Comparison of ENCODE assay signal across 16 cellular contexts in the genomic region with DNA sequence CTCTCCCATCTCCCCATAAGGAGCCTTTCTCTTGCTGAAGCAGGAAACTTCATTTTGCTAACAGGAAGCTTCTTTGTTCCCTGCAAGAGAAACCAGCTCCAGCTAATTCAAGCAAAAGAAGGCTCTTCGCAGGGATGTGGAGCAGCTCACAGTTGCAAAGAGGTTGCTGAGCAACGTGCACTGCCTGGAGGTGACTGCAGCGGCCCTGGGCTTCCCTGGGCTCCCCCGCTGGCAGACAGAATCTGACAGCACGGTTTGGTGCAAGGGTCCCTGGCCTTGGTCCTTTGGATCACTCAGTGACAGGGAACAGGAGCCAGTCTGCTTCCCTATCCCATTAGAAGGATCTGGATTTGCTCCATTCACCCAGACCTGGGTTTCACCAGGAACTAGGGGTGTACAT. TPM values are rescaled to one million over a fixed set of nuclear protein-coding genes. Genes with fewer than 3 reads are reported as not detected.
DNase-seq lines count a peak whose midpoint lies in the region; ATAC-seq, FAIRE-seq and TF ChIP-seq lines count a peak whose summit lies in the region.
"Had no signal": no experiment of that assay in that cellular context is flagged by ENCODE, and none has a peak within 500 bp of the region (broad histone marks: within the 10 kb centered on the region; RNA-seq: fewer than 3 reads in every experiment).

No MANE protein-coding gene starts in this region.

- DNase-seq in right lobe of liver = peak in 2 of 3 donors; percentile 16 to 33
- DNase-seq in HepG2 (ENCODE audit: low spot score) = no peak
- DNase-seq in cerebellar cortex (ENCODE audit: low spot score) = peak; percentile 11
- DNase-seq in midbrain (lab: John Stamatoyannopoulos, UW) = peak; percentile 18
- peak; percentile 15 for DNase-seq in ureter (ENCODE audit: low spot score)
- DNase-seq in frontal cortex (ENCODE audit: low spot score in 2 of 2) = no peak
- DNase-seq: IMR-90, NCI-H1436 treated with DMSO at 0.1 percent for 48 hours, RPMI8226 had no signal

- POLR2A ChIA-PET in HepG2 (lab: Yijun Ruan, JAX) = no interaction called here

- H2AFZ ChIP-seq in HepG2 (ENCODE audit: low read length) = no peak overlapping the region
- H2AFZ ChIP-seq: parathyroid adenoma had no signal

- WGBS in right lobe of liver (ENCODE audit: insufficient coverage, low coverage, low lambda C conversion rate, missing lambda C conversion rate) = 17% methylated on average over 3 of the region's 5 CpGs
- WGBS in HepG2 (ENCODE audit: low lambda C conversion rate) = 14% methylated on average over 4 of the region's 5 CpGs

- no peaks in the 10 kb centered on the region for H3K79me2 ChIP-seq in HepG2 (ENCODE audit: insufficient read depth, low read length)
- H3K79me2 ChIP-seq: parathyroid adenoma had no signal

- no peak overlapping the region for H3K4me2 ChIP-seq in HepG2 (ENCODE audit: low read depth, low read length)

- no peak overlapping the region for H3K9ac ChIP-seq in HepG2 (ENCODE audit: insufficient read depth, low read depth, low read length)
- H3K9ac ChIP-seq: parathyroid adenoma had no signal

- H3K4me3 ChIP-seq in right lobe of liver = no peak overlapping the region
- H3K4me3 ChIP-seq in HepG2 (replicated peaks in 1 of 3; ENCODE audit: insufficient read depth in 1 of 3, low read depth in 2 of 3, low read length in 3 of 3) = no peak overlapping the region
- H3K4me3 ChIP-seq: breast epithelium, lung, uterus had no signal

- H3K4me1 ChIP-seq in right lobe of liver (no peaks in the 10 kb centered on the region), HepG2 (ENCODE audit: insufficient read depth, low read length) (no peaks in the 10 kb centered on the region)
- H3K4me1 ChIP-seq: breast epithelium, parathyroid adenoma, uterus had no signal

- CTCF ChIA-PET in HepG2 (lab: Yijun Ruan, JAX; ENCODE audit: low intra/inter-chr PET ratio, low total read pairs) = no interaction called here

- H3K36me3 ChIP-seq in right lobe of liver = no peaks in the 10 kb centered on the region
- H3K36me3 ChIP-seq in HepG2 (replicated peaks in 1 of 2; ENCODE audit: control insufficient read depth in 1 of 2, insufficient read depth in 2 of 2, low read length in 2 of 2) = no peaks in the 10 kb centered on the region
- H3K36me3 ChIP-seq: breast epithelium, uterus had no signal

- no TSS peak for BruUV-seq in HepG2 (replicated peaks; lab: Mats Ljungman, UMichigan)

- no peaks in the 10 kb centered on the region for H4K20me1 ChIP-seq in HepG2 (ENCODE audit: insufficient read depth, low read length)

- TF ChIP-seq POLR2A in right lobe of liver (IDR thresholded peaks at IDR 0.05) (no peak), HepG2 (IDR thresholded peaks at IDR 0.05; ENCODE audit: insufficient read depth in 1 of 2, low read depth in 2 of 2, low read length in 2 of 2) (no peak)

- ATAC-seq in right lobe of liver (no peak), HepG2 (no peak; the same call in 2 of the 3 replicates), HG03196 (IDR thresholded peaks at IDR 0.05; ENCODE audit: unreplicated experiment) (no peak), HG03378 (IDR thresholded peaks at IDR 0.05; ENCODE audit: unreplicated experiment) (no peak)

- in situ Hi-C loops in HepG2 (cut with HindIII; ENCODE audit: extremely low pct_ligation_motif_present, low pct_unique_long_range_greater_than_20kb) = no loop called here

- H3K27ac ChIP-seq in right lobe of liver = no peak overlapping the region
- no peak overlapping the region for H3K27ac ChIP-seq in HepG2 (ENCODE audit: extremely low read length, insufficient read depth, low read length)
- H3K27ac ChIP-seq: breast epithelium, epithelial cell of prostate, parathyroid adenoma, uterus had no signal

- TF ChIP-seq EP300 in HepG2 (IDR thresholded peaks at IDR 0.05; ENCODE audit: low read depth in 2 of 2, low read length in 2 of 2) (no peak), HepG2 (CRISPR knock-in tag; IDR thresholded peaks at IDR 0.05; ENCODE audit: borderline replicate concordance) (no peak)

- no peak for TF ChIP-seq RAD21 in HepG2 (CRISPR knock-in tag; IDR thresholded peaks at IDR 0.05)

- intact Hi-C loops in right lobe of liver (cut with DNase I) (no loop called here), HepG2 (cut with micrococcal nuclease; ENCODE audit: unreplicated experiment) (no loop called here)

- TF ChIP-seq CTCF in right lobe of liver (IDR thresholded peaks at IDR 0.05) = no peak
- no peak for TF ChIP-seq CTCF in HepG2 (CRISPR knock-in tag; IDR thresholded peaks at IDR 0.05)

- H3K27me3 ChIP-seq in right lobe of liver = no peaks in the 10 kb centered on the region
- H3K27me3 ChIP-seq in HepG2 (ENCODE audit: control insufficient read depth in 1 of 2, insufficient read depth in 2 of 2, low read length in 2 of 2) = peaks cover 2 to 60% of the 10 kb centered on the region in 2 experiments
- H3K27me3 ChIP-seq: breast epithelium, uterus had no signal

- no peak for FAIRE-seq in HepG2 (lab: Jason Lieb, UNC)
- FAIRE-seq in frontal cortex (lab: Jason Lieb, UNC) = no peak

- H3K9me3 ChIP-seq in right lobe of liver (no peaks in the 10 kb centered on the region), HepG2 (ENCODE audit: low read length) (no peaks in the 10 kb centered on the region)
- H3K9me3 ChIP-seq: breast epithelium, uterus had no signal

TF ChIP-seq in HepG2, 621 proteins besides CTCF, POLR2A, EP300 and RAD21 (continues in another document):
- TF ChIP-seq ZSCAN5A (CRISPR knock-in tag; IDR thresholded peaks at IDR 0.05; ENCODE audit: borderline replicate concordance) (no peak), ZNF432 (CRISPR knock-in tag; IDR thresholded peaks at IDR 0.05; ENCODE audit: borderline replicate concordance) (no peak)

RNA-seq across cellular contexts. Expression of gene GPR55, which starts 25.8 kb away (rescaled TPM):
- total RNA-seq in right lobe of liver = under 1 TPM in 3 of 6 experiments, not detected in 3; 0.06 to 0.12 (median 0.07) TPM
- total RNA-seq in HepG2 (2016; rRNA removed; fragmentation: Illumina TruSeq; extraction: Trizol) = not detected in 2 replicates
- total RNA-seq in HepG2 (2016; cell fraction: cytosol; rRNA removed; fragmentation: Illumina TruSeq; extraction: Trizol; ENCODE audit: low read depth) = not detected in 2 replicates
- 0.04 TPM in 1 of 2 replicates, not detected in the other for total RNA-seq in HepG2 (2016; cell fraction: insoluble cytoplasmic fraction; rRNA removed; fragmentation: Illumina TruSeq; extraction: Trizol)
- not detected in 2 replicates for total RNA-seq in HepG2 (2016; cell fraction: membrane; rRNA removed; fragmentation: Illumina TruSeq; extraction: Trizol)
- total RNA-seq in HepG2 (2016; cell fraction: nucleus; rRNA removed; fragmentation: Illumina TruSeq; extraction: Trizol) = not detected in 2 replicates
- polyA plus RNA-seq in HepG2 (2011; rRNA removed) = not detected in 2 replicates
- 0.04 TPM in 1 of 2 replicates, not detected in the other for polyA plus RNA-seq in HepG2 (2011; cell fraction: cytosol; rRNA removed)
- 0.05 and 0.06 TPM in 2 replicates for polyA plus RNA-seq in HepG2 (2011; cell fraction: nucleus; rRNA removed)
- polyA plus RNA-seq in HepG2 (2012) = not detected in 2 replicates
- not detected in 2 replicates for polyA plus RNA-seq in HepG2 (2016; cell fraction: cytosol; fragmentation: Illumina TruSeq; extraction: Trizol; ENCODE audit: low read depth)
- polyA plus RNA-seq in HepG2 (2016; cell fraction: insoluble cytoplasmic fraction; fragmentation: Illumina TruSeq; extraction: Trizol; ENCODE audit: low read depth) = not detected in 2 replicates
- not detected in 2 replicates for polyA plus RNA-seq in HepG2 (2016; cell fraction: membrane; fragmentation: Illumina TruSeq; extraction: Trizol; ENCODE audit: low read depth)
- 0.18 TPM in 1 of 2 replicates, not detected in the other for polyA plus RNA-seq in HepG2 (2016; cell fraction: nucleus; fragmentation: Illumina TruSeq; extraction: Trizol; ENCODE audit: insufficient read depth, low read depth)
- polyA minus RNA-seq in HepG2 (2011; rRNA and poly(A)+ RNA removed; ENCODE audit: low replicate concordance) = 0.09 and 0.14 TPM in 2 replicates
- polyA minus RNA-seq in HepG2 (2011; cell fraction: cytosol; rRNA and poly(A)+ RNA removed) = not detected in 2 replicates
- polyA minus RNA-seq in HepG2 (2011; cell fraction: nucleus; rRNA and poly(A)+ RNA removed) = not detected in 2 replicates
- total RNA-seq in ureter = 0.39 TPM
- total RNA-seq in frontal cortex = not detected
- total RNA-seq: IMR-90, uterus had no signal

RNA-seq across cellular contexts. Expression of gene ITM2C, which starts 34.5 kb away (rescaled TPM):
- total RNA-seq in right lobe of liver = 10 to 100 TPM; 11.1 to 26.9 (median 24.2) TPM
- 40.7 and 70.5 TPM in 2 replicates for total RNA-seq in HepG2 (2016; rRNA removed; fragmentation: Illumina TruSeq; extraction: Trizol)
- 13.6 and 14.1 TPM in 2 replicates for total RNA-seq in HepG2 (2016; cell fraction: cytosol; rRNA removed; fragmentation: Illumina TruSeq; extraction: Trizol; ENCODE audit: low read depth)
- total RNA-seq in HepG2 (2016; cell fraction: insoluble cytoplasmic fraction; rRNA removed; fragmentation: Illumina TruSeq; extraction: Trizol) = 40.7 and 74.0 TPM in 2 replicates
- 30.7 and 33.5 TPM in 2 replicates for total RNA-seq in HepG2 (2016; cell fraction: membrane; rRNA removed; fragmentation: Illumina TruSeq; extraction: Trizol)
- total RNA-seq in HepG2 (2016; cell fraction: nucleus; rRNA removed; fragmentation: Illumina TruSeq; extraction: Trizol) = 49.2 and 56.2 TPM in 2 replicates
- polyA plus RNA-seq in HepG2 (2011; rRNA removed) = 270 and 321 TPM in 2 replicates
- polyA plus RNA-seq in HepG2 (2011; cell fraction: cytosol; rRNA removed) = 356 TPM in 2 replicates
- 111 and 119 TPM in 2 replicates for polyA plus RNA-seq in HepG2 (2011; cell fraction: nucleus; rRNA removed)
- 124 and 196 TPM in 2 replicates for polyA plus RNA-seq in HepG2 (2012)
- polyA plus RNA-seq in HepG2 (2016; cell fraction: cytosol; fragmentation: Illumina TruSeq; extraction: Trizol; ENCODE audit: low read depth) = 18.9 and 24.2 TPM in 2 replicates
- polyA plus RNA-seq in HepG2 (2016; cell fraction: insoluble cytoplasmic fraction; fragmentation: Illumina TruSeq; extraction: Trizol; ENCODE audit: low read depth) = 53.1 and 56.4 TPM in 2 replicates
- 32.9 and 35.3 TPM in 2 replicates for polyA plus RNA-seq in HepG2 (2016; cell fraction: membrane; fragmentation: Illumina TruSeq; extraction: Trizol; ENCODE audit: low read depth)
- 111 and 121 TPM in 2 replicates for polyA plus RNA-seq in HepG2 (2016; cell fraction: nucleus; fragmentation: Illumina TruSeq; extraction: Trizol; ENCODE audit: insufficient read depth, low read depth)
- 108 and 408 TPM in 2 replicates for polyA minus RNA-seq in HepG2 (2011; rRNA and poly(A)+ RNA removed; ENCODE audit: low replicate concordance)
- polyA minus RNA-seq in HepG2 (2011; cell fraction: cytosol; rRNA and poly(A)+ RNA removed) = 84.7 and 140 TPM in 2 replicates
- polyA minus RNA-seq in HepG2 (2011; cell fraction: nucleus; rRNA and poly(A)+ RNA removed) = 20.1 and 24.2 TPM in 2 replicates
- 227 TPM for total RNA-seq in ureter
- 110 TPM for total RNA-seq in frontal cortex

Comparison
In these comparisons a context has a peak if more than half of its experiments do, and no peak if none do; other contexts are left out.
1. DNase-seq: peak in right lobe of liver (2 of 3), cerebellar cortex (single experiment), midbrain (single experiment) and ureter (single experiment); none in HepG2 (single experiment) and frontal cortex (0 of 2).